ENCODE assay signal across 1 cellular context in genomic region chr18:62778976-62779869, GRCh38.
TF ChIP-seq lines count a peak whose summit lies in the region.

No MANE protein-coding gene starts in this region.

TF ChIP-seq in K562, 482 proteins besides CTCF, POLR2A, EP300 and RAD21 (continued from another document):
- TF ChIP-seq ZBTB11 (CRISPR knock-in tag; IDR thresholded peaks at IDR 0.05), result no peak
